Comparison of ENCODE assay signal across 22 cellular contexts in genomic region chr10:82245157-82245556, GRCh38.
"Had no signal": no experiment of that assay in that cellular context is flagged by ENCODE, and none has a peak within 500 bp of the region (broad histone marks: within the 10 kb centered on the region; RNA-seq: fewer than 3 reads in every experiment).

No MANE protein-coding gene starts in this region.

- H3K4me3 Mint-ChIP-seq: IgD-negative memory B cell, T-cell had no signal

- H3K27me3 Mint-ChIP-seq: IgD-negative memory B cell, T-cell had no signal

- H3K4me2 ChIP-seq: KMS-11, SK-N-SH had no signal

- H3K4me3 ChIP-seq: K562 had no signal

- H3K36me3 Mint-ChIP-seq: IgD-negative memory B cell, T-cell had no signal

- H3K4me1 Mint-ChIP-seq: IgD-negative memory B cell, T-cell had no signal

- H3K9ac ChIP-seq: KMS-11, SK-N-SH had no signal

- H3K9me3 ChIP-seq: SK-N-SH had no signal

- DNase-seq: MV-4-11, NCI-H1048, NCI-H1105, NCI-H1417, NCI-H1436 treated with DMSO at 0.1 percent for 48 hours, NCI-H1694, NCI-H187 treated with DMSO at 0.1 percent for 48 hours, NCI-H2029 treated with DMSO at 0.1 percent for 48 hours, NCI-H2171 treated with DMSO at 0.1 percent for 48 hours, NCI-H524, NCI-H526 treated with DMSO at 0.1 percent for 48 hours, NCI-H774, PC-3, SHP77, SK-N-SH, SW 1271, T-cell had no signal

- ATAC-seq: K562, Panc1, PC-3, T-cell had no signal

- H3K27ac ChIP-seq: KMS-11, RWPE1 had no signal

- H3K27ac Mint-ChIP-seq: IgD-negative memory B cell, T-cell had no signal
